In genomic region chr2:119921825-119922224, GRCh38 we compare ENCODE assay signal across 19 cellular contexts.
"Had no signal": no experiment of that assay in that cellular context is flagged by ENCODE, and none has a peak within 500 bp of the region (broad histone marks: within the 10 kb centered on the region; RNA-seq: fewer than 3 reads in every experiment).

No MANE protein-coding gene starts in this region.

- H3K9me3 ChIP-seq: gastroesophageal sphincter, testis, vagina had no signal

- DNase-seq: activated CD4-positive, alpha-beta T cell treated with anti-CD3 and anti-CD28 coated beads for 1 hour; activated CD4-positive, alpha-beta T cell treated with anti-CD3 and anti-CD28 coated beads, Interleukin-2, amount 50 U/mL, for 1 hour; activated CD8-positive, alpha-beta memory T cell treated with anti-CD3 and anti-CD28 coated beads for 24 hours; activated CD8-positive, alpha-beta memory T cell treated with anti-CD3 and anti-CD28 coated beads, Interleukin-2, amount 50 U/mL, for 4 hours; activated effector memory CD4-positive, alpha-beta T cell treated with Interleukin-2 at 50 U/mL for 16 hours; activated T-cell treated with anti-CD3 and anti-CD28 coated beads, Interleukin-2, amount 50 U/mL, for 24 hours; cerebellar nuclear complex; cortex of kidney; head of caudate nucleus; kidney; naive B cell; retina; stimulated activated CD4-positive, alpha-beta T cell treated with anti-CD3 and anti-CD28 coated beads, Interleukin-4, amount 100 ng/mL, for 1 hour; testis; trophoblast cell had no signal

- H3K36me3 Mint-ChIP-seq: naive B cell had no signal

- H3K9me3 Mint-ChIP-seq: activated T-cell treated with anti-CD3 and anti-CD28 coated beads, Interleukin-2, amount 50 U/mL, for 24 hours; naive B cell had no signal

- H3K27me3 Mint-ChIP-seq: activated T-cell treated with anti-CD3 and anti-CD28 coated beads, Interleukin-2, amount 50 U/mL, for 24 hours; naive B cell; progenitor cell of endocrine pancreas had no signal

- H3K27ac Mint-ChIP-seq: activated T-cell treated with anti-CD3 and anti-CD28 coated beads, Interleukin-2, amount 50 U/mL, for 24 hours; progenitor cell of endocrine pancreas had no signal

- H3K4me3 Mint-ChIP-seq: activated T-cell treated with anti-CD3 and anti-CD28 coated beads, Interleukin-2, amount 50 U/mL, for 24 hours; naive B cell had no signal

- ATAC-seq: gastroesophageal sphincter, left lobe of liver had no signal

- H3K4me1 Mint-ChIP-seq: naive B cell had no signal
